1 cellular context compared by ENCODE assay signal in genomic region chr17:16273929-16274339, GRCh38.
TF ChIP-seq lines count a peak whose summit lies in the region.

No MANE protein-coding gene starts in this region.

TF ChIP-seq in GM23338, 12 proteins besides CTCF, POLR2A, EP300 and RAD21:
- TF ChIP-seq ZNF331 (CRISPR knock-in tag; IDR thresholded peaks at IDR 0.05; ENCODE audit: low read depth) (no peak), NANOG (IDR thresholded peaks at IDR 0.05; ENCODE audit: borderline replicate concordance) (no peak), CREB1 (CRISPR knock-in tag; IDR thresholded peaks at IDR 0.05; ENCODE audit: low read depth) (no peak), ZNF462 (CRISPR knock-in tag; IDR thresholded peaks at IDR 0.05) (no peak), POLR2AphosphoS5 (IDR thresholded peaks at IDR 0.05; ENCODE audit: low read depth) (no peak)
